ENCODE assay signal across 1 cellular context in the genomic region with DNA sequence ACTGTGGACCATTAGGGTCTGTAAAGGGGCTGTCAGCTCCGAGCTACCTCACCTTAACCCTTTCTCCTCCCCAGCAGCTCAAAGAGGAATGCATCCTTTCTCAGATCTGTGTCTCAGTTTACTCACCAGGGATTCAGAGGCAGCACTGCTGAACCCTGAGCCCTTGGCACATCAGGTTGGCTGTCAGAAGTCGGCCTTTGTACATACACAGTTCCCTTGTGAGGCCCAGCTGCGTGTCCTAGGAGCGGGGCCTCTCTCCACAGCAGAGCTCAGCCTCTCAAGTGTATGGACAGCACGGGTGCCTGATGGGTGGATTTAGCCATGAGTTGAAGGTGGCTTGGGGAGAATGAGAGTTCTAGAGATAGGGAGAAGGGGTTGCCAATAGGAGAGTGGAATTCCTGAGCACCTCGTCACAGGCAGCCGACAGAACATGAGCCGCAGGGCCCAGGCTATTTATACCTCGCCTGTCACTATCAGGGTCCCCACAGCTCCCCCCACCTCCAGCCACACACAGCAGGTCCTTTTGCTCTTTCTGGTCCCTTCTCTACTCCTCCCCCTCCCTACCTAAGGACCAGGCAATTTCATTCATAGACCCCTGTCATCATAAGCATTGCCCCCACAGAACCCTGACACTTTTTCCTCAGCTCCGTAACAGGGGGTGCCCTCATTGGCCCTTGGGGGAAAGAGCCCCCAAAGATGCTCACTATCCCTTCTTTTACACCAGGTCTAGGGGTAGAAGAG.
TF ChIP-seq lines count a peak whose summit lies in the region.

No MANE protein-coding gene starts in this region.

TF ChIP-seq in HCT116, 20 proteins besides CTCF, POLR2A, EP300 and RAD21:
- TF ChIP-seq EGR1 (IDR thresholded peaks at IDR 0.05; ENCODE audit: low read depth) (no peak), ATF3 (IDR thresholded peaks at IDR 0.05) (no peak)
TF ChIP-seq in HCT116: peak in this region for 0.
